In the genomic region with DNA sequence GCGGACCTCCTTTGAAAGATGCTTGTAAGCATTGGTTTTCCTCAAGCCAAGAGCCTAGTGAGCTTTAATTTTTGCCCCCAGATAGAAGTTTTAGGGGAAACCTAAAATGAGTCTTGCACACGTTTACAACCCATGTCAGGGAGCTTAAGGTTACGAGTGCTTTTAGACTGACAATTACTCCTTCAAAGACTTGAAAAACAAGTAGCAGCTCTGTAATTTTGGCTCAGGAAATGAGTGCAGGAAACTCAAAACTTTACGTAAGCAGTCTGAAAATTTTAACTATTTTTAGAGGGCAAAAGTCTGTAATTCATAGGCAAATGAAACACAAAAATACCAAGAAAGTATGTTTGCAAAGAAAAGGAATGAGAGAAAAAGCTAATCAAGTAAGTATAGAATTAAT, we compare ENCODE assay signal across 1 cellular context.
TF ChIP-seq lines count a peak whose summit lies in the region.

No MANE protein-coding gene starts in this region.

TF ChIP-seq in GM12878, 131 proteins besides CTCF, POLR2A, EP300 and RAD21 (continued from another document and continues in another):
- TF ChIP-seq, protein P1, sequence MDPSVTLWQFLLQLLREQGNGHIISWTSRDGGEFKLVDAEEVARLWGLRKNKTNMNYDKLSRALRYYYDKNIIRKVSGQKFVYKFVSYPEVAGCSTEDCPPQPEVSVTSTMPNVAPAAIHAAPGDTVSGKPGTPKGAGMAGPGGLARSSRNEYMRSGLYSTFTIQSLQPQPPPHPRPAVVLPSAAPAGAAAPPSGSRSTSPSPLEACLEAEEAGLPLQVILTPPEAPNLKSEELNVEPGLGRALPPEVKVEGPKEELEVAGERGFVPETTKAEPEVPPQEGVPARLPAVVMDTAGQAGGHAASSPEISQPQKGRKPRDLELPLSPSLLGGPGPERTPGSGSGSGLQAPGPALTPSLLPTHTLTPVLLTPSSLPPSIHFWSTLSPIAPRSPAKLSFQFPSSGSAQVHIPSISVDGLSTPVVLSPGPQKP (IDR thresholded peaks at IDR 0.05; ENCODE audit: low read depth, low read length): no peak
- TF ChIP-seq, protein P2, sequence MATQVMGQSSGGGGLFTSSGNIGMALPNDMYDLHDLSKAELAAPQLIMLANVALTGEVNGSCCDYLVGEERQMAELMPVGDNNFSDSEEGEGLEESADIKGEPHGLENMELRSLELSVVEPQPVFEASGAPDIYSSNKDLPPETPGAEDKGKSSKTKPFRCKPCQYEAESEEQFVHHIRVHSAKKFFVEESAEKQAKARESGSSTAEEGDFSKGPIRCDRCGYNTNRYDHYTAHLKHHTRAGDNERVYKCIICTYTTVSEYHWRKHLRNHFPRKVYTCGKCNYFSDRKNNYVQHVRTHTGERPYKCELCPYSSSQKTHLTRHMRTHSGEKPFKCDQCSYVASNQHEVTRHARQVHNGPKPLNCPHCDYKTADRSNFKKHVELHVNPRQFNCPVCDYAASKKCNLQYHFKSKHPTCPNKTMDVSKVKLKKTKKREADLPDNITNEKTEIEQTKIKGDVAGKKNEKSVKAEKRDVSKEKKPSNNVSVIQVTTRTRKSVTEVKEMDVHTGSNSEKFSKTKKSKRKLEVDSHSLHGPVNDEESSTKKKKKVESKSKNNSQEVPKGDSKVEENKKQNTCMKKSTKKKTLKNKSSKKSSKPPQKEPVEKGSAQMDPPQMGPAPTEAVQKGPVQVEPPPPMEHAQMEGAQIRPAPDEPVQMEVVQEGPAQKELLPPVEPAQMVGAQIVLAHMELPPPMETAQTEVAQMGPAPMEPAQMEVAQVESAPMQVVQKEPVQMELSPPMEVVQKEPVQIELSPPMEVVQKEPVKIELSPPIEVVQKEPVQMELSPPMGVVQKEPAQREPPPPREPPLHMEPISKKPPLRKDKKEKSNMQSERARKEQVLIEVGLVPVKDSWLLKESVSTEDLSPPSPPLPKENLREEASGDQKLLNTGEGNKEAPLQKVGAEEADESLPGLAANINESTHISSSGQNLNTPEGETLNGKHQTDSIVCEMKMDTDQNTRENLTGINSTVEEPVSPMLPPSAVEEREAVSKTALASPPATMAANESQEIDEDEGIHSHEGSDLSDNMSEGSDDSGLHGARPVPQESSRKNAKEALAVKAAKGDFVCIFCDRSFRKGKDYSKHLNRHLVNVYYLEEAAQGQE (IDR thresholded peaks at IDR 0.05; ENCODE audit: low read depth, low read length): no peak
- TF ChIP-seq RB1 (IDR thresholded peaks at IDR 0.05; ENCODE audit: borderline replicate concordance) (no peak), CREB1 (IDR thresholded peaks at IDR 0.05; ENCODE audit: low read depth) (peak; percentile 68; the same call in 1 of the 2 replicates), SMC3 (IDR thresholded peaks at IDR 0.05; ENCODE audit: borderline replicate concordance, low read length) (no peak), SRF (IDR thresholded peaks at IDR 0.05; ENCODE audit: low read depth in 2 of 2, low read length in 2 of 2) (no peak), ETV6 (conservative IDR thresholded peaks at IDR 0.05 in 1 of 2, IDR thresholded peaks at IDR 0.05 in 1 of 2; ENCODE audit: borderline replicate concordance in 1 of 2, low read depth in 1 of 2) (peak in 1 of 2 experiments; percentile 26; a peak in 1 of 4 replicates), YBX1 (IDR thresholded peaks at IDR 0.05) (no peak), NR2C1 (IDR thresholded peaks at IDR 0.05) (no peak), BACH1 (IDR thresholded peaks at IDR 0.05; ENCODE audit: borderline replicate concordance) (no peak), NR2C2 (IDR thresholded peaks at IDR 0.05; ENCODE audit: borderline replicate concordance, control insufficient read depth, insufficient read length, low read depth) (no peak), CBX3 (IDR thresholded peaks at IDR 0.05; ENCODE audit: borderline replicate concordance, low read depth) (no peak), CREM (IDR thresholded peaks at IDR 0.05; ENCODE audit: low read depth) (peak; percentile 36; the same call in 1 of the 2 replicates), PAX8 (IDR thresholded peaks at IDR 0.05) (no peak), IRF4 (IDR thresholded peaks at IDR 0.05; ENCODE audit: low read depth, low read length) (no peak), ATF7 (IDR thresholded peaks at IDR 0.05; ENCODE audit: low read depth) (0 out of 2 replicates have a peak, but pooled peaks have one; percentile 13), ASH2L (IDR thresholded peaks at IDR 0.05; ENCODE audit: borderline replicate concordance, low read depth) (no peak), KLF5 (IDR thresholded peaks at IDR 0.05; ENCODE audit: partially characterized antibody) (no peak), ZSCAN29 (IDR thresholded peaks at IDR 0.05) (no peak), NFXL1 (IDR thresholded peaks at IDR 0.05; ENCODE audit: borderline replicate concordance) (no peak), WRNIP1 (IDR thresholded peaks at IDR 0.05; ENCODE audit: borderline replicate concordance, low read depth, low read length) (no peak), CBFB (IDR thresholded peaks at IDR 0.05; ENCODE audit: low read depth) (no peak), TARDBP (IDR thresholded peaks at IDR 0.05; ENCODE audit: borderline replicate concordance) (no peak), NFIC (IDR thresholded peaks at IDR 0.05; ENCODE audit: low read depth, low read length) (peak; percentile 47; the same call in 1 of the 2 replicates), FOXM1 (IDR thresholded peaks at IDR 0.05; ENCODE audit: low read depth, low read length) (peak; percentile 37; the same call in 1 of the 2 replicates), EGR1 (IDR thresholded peaks at IDR 0.05; ENCODE audit: borderline replicate concordance in 1 of 2, low read depth in 2 of 2, low read length in 2 of 2) (no peak), NBN (IDR thresholded peaks at IDR 0.05) (no peak), MTA2 (IDR thresholded peaks at IDR 0.05; ENCODE audit: low read depth) (no peak), MTA3 (IDR thresholded peaks at IDR 0.05; ENCODE audit: borderline replicate concordance, low read length) (no peak), SREBF1 (IDR thresholded peaks at IDR 0.05; ENCODE audit: low read length) (no peak)
- TF ChIP-seq, protein P3, sequence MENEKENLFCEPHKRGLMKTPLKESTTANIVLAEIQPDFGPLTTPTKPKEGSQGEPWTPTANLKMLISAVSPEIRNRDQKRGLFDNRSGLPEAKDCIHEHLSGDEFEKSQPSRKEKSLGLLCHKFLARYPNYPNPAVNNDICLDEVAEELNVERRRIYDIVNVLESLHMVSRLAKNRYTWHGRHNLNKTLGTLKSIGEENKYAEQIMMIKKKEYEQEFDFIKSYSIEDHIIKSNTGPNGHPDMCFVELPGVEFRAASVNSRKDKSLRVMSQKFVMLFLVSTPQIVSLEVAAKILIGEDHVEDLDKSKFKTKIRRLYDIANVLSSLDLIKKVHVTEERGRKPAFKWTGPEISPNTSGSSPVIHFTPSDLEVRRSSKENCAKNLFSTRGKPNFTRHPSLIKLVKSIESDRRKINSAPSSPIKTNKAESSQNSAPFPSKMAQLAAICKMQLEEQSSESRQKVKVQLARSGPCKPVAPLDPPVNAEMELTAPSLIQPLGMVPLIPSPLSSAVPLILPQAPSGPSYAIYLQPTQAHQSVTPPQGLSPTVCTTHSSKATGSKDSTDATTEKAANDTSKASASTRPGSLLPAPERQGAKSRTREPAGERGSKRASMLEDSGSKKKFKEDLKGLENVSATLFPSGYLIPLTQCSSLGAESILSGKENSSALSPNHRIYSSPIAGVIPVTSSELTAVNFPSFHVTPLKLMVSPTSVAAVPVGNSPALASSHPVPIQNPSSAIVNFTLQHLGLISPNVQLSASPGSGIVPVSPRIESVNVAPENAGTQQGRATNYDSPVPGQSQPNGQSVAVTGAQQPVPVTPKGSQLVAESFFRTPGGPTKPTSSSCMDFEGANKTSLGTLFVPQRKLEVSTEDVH (IDR thresholded peaks at IDR 0.05; ENCODE audit: low read depth, partially characterized antibody): no peak
- TF ChIP-seq, protein P4, sequence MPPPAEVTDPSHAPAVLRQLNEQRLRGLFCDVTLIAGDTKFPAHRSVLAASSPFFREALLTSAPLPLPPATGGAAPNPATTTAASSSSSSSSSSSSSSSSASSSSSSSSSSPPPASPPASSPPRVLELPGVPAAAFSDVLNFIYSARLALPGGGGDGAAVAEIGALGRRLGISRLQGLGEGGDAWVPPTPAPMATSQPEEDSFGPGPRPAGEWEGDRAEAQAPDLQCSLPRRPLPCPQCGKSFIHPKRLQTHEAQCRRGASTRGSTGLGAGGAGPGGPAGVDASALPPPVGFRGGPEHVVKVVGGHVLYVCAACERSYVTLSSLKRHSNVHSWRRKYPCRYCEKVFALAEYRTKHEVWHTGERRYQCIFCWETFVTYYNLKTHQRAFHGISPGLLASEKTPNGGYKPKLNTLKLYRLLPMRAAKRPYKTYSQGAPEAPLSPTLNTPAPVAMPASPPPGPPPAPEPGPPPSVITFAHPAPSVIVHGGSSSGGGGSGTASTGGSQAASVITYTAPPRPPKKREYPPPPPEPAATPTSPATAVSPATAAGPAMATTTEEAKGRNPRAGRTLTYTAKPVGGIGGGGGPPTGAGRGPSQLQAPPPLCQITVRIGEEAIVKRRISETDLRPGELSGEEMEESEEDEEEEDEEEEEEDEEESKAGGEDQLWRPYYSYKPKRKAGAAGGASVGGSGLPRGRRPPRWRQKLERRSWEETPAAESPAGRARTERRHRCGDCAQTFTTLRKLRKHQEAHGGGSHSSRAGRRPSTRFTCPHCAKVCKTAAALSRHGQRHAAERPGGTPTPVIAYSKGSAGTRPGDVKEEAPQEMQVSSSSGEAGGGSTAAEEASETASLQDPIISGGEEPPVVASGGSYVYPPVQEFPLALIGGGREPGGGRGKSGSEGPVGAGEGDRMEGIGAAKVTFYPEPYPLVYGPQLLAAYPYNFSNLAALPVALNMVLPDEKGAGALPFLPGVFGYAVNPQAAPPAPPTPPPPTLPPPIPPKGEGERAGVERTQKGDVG (CRISPR knock-in tag; IDR thresholded peaks at IDR 0.05): no peak
- TF ChIP-seq, protein P5, sequence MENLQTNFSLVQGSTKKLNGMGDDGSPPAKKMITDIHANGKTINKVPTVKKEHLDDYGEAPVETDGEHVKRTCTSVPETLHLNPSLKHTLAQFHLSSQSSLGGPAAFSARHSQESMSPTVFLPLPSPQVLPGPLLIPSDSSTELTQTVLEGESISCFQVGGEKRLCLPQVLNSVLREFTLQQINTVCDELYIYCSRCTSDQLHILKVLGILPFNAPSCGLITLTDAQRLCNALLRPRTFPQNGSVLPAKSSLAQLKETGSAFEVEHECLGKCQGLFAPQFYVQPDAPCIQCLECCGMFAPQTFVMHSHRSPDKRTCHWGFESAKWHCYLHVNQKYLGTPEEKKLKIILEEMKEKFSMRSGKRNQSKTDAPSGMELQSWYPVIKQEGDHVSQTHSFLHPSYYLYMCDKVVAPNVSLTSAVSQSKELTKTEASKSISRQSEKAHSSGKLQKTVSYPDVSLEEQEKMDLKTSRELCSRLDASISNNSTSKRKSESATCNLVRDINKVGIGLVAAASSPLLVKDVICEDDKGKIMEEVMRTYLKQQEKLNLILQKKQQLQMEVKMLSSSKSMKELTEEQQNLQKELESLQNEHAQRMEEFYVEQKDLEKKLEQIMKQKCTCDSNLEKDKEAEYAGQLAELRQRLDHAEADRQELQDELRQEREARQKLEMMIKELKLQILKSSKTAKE (IDR thresholded peaks at IDR 0.05; ENCODE audit: low read depth, poor library complexity, severe bottlenecking): no peak
- TF ChIP-seq, protein P6, sequence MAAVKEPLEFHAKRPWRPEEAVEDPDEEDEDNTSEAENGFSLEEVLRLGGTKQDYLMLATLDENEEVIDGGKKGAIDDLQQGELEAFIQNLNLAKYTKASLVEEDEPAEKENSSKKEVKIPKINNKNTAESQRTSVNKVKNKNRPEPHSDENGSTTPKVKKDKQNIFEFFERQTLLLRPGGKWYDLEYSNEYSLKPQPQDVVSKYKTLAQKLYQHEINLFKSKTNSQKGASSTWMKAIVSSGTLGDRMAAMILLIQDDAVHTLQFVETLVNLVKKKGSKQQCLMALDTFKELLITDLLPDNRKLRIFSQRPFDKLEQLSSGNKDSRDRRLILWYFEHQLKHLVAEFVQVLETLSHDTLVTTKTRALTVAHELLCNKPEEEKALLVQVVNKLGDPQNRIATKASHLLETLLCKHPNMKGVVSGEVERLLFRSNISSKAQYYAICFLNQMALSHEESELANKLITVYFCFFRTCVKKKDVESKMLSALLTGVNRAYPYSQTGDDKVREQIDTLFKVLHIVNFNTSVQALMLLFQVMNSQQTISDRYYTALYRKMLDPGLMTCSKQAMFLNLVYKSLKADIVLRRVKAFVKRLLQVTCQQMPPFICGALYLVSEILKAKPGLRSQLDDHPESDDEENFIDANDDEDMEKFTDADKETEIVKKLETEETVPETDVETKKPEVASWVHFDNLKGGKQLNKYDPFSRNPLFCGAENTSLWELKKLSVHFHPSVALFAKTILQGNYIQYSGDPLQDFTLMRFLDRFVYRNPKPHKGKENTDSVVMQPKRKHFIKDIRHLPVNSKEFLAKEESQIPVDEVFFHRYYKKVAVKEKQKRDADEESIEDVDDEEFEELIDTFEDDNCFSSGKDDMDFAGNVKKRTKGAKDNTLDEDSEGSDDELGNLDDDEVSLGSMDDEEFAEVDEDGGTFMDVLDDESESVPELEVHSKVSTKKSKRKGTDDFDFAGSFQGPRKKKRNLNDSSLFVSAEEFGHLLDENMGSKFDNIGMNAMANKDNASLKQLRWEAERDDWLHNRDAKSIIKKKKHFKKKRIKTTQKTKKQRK (IDR thresholded peaks at IDR 0.05; ENCODE audit: low read depth, low read length): no peak
- TF ChIP-seq, protein P7, sequence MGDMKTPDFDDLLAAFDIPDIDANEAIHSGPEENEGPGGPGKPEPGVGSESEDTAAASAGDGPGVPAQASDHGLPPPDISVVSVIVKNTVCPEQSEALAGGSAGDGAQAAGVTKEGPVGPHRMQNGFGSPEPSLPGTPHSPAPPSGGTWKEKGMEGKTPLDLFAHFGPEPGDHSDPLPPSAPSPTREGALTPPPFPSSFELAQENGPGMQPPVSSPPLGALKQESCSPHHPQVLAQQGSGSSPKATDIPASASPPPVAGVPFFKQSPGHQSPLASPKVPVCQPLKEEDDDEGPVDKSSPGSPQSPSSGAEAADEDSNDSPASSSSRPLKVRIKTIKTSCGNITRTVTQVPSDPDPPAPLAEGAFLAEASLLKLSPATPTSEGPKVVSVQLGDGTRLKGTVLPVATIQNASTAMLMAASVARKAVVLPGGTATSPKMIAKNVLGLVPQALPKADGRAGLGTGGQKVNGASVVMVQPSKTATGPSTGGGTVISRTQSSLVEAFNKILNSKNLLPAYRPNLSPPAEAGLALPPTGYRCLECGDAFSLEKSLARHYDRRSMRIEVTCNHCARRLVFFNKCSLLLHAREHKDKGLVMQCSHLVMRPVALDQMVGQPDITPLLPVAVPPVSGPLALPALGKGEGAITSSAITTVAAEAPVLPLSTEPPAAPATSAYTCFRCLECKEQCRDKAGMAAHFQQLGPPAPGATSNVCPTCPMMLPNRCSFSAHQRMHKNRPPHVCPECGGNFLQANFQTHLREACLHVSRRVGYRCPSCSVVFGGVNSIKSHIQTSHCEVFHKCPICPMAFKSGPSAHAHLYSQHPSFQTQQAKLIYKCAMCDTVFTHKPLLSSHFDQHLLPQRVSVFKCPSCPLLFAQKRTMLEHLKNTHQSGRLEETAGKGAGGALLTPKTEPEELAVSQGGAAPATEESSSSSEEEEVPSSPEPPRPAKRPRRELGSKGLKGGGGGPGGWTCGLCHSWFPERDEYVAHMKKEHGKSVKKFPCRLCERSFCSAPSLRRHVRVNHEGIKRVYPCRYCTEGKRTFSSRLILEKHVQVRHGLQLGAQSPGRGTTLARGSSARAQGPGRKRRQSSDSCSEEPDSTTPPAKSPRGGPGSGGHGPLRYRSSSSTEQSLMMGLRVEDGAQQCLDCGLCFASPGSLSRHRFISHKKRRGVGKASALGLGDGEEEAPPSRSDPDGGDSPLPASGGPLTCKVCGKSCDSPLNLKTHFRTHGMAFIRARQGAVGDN (IDR thresholded peaks at IDR 0.05): 0 out of 2 replicates have a peak, but pooled peaks have one; percentile 18
